Comparison of ENCODE assay signal across 9 cellular contexts in genomic region chrX:102155806-102156179, GRCh38. TPM values are rescaled to one million over a fixed set of nuclear protein-coding genes. Genes with fewer than 3 reads are reported as not detected.
DNase-seq lines count a peak whose midpoint lies in the region; ATAC-seq and TF ChIP-seq lines count a peak whose summit lies in the region.
"Had no signal": no experiment of that assay in that cellular context is flagged by ENCODE, and none has a peak within 500 bp of the region (broad histone marks: within the 10 kb centered on the region; RNA-seq: fewer than 3 reads in every experiment).

Gene BEX5, minus strand, starts transcription at chrX:102155977. Its CDS starts 1,712 bp downstream, at chrX:102154265.

- no peak within 1 kb of the TSS for H3K14ac ChIP-seq in H9 (ENCODE audit: insufficient read depth, low read length)

- H2AFZ ChIP-seq in H9 (ENCODE audit: low read length), result no peak within 1 kb of the TSS
- H2AFZ ChIP-seq: PC-9 had no signal

- H3K4ac ChIP-seq in H9 (ENCODE audit: low read depth, low read length), result no peak within 1 kb of the TSS

- H3T11ph ChIP-seq in H9 (ENCODE audit: low read length), result no peak within 1 kb of the TSS

- no peak within 1 kb of the TSS for H2BK12ac ChIP-seq in H9 (ENCODE audit: insufficient read length, low read depth, low read length)

- H4K91ac ChIP-seq in H9 (ENCODE audit: insufficient read length, low read depth, low read length), result no peak within 1 kb of the TSS

- no peak for TF ChIP-seq POLR2A in right lobe of liver (IDR thresholded peaks at IDR 0.05)

- H2AK5ac ChIP-seq in H9 (ENCODE audit: insufficient read length, low read length), result no peak within 1 kb of the TSS

- ATAC-seq in right lobe of liver, result peak; percentile 98 to 99 (median 99)

- H2BK15ac ChIP-seq in H9 (ENCODE audit: low read depth, low read length), result no peak within 1 kb of the TSS

- H3K27me3 ChIP-seq in H9 (ENCODE audit: insufficient read depth, low read length), result no peaks in the 10 kb centered on the region
- peaks cover 0 to 9% of the 10 kb centered on the region in 2 donors for H3K27me3 ChIP-seq in right lobe of liver

- H3K4me3 ChIP-seq in choroid plexus epithelial cell (ENCODE audit: low read depth, low read length) (no peak within 1 kb of the TSS), right lobe of liver (peak within 1 kb of the TSS; percentile 31 to 44 (median 38))
- H3K4me3 ChIP-seq: PC-9 had no signal

- H3K9me3 Mint-ChIP-seq in H9, result peaks cover 63 to 69% of the 10 kb centered on the region in 2 experiments

- no peak within 1 kb of the TSS for H3K56ac ChIP-seq in H9 (ENCODE audit: insufficient read length, low read depth, low read length)

- peaks cover 0 to 5% (median 0%) of the 10 kb centered on the region in 3 experiments; a peak in 4 of 7 replicates for H3K36me3 Mint-ChIP-seq in H9 (ENCODE audit: insufficient read depth in 1 of 3, low read depth in 3 of 3)

- intact Hi-C loops in right lobe of liver (cut with DNase I), result no loop called here

- peak within 1 kb of the TSS; percentile 91 to 97 for H3K4me3 Mint-ChIP-seq in H9

- no peak within 1 kb of the TSS for H2BK120ac ChIP-seq in H9 (ENCODE audit: low read depth, low read length, poor library complexity, severe bottlenecking)

- H2BK5ac ChIP-seq in H9 (ENCODE audit: insufficient read length, low read length), result no peak within 1 kb of the TSS

- no peak within 1 kb of the TSS for H3K18ac ChIP-seq in H9 (ENCODE audit: insufficient read length, low read depth, low read length)

- H3K9me3 ChIP-seq in H9 (ENCODE audit: control insufficient read depth, low read depth, low read length) (peaks cover 19% of the 10 kb centered on the region), right lobe of liver (no peaks in the 10 kb centered on the region)

- H3K4me1 Mint-ChIP-seq in H9, result peaks cover 7 to 9% of the 10 kb centered on the region in 2 experiments

- H3K4me1 ChIP-seq in H9 (ENCODE audit: insufficient read depth, low read length) (no peaks in the 10 kb centered on the region), right lobe of liver (peaks cover 0 to 3% (median 0%) of the 10 kb centered on the region in 4 donors)

- peak within 1 kb of the TSS; percentile 92 for H3K4me2 ChIP-seq in H9 (ENCODE audit: insufficient read depth, insufficient read length, low read length)
- H3K4me2 ChIP-seq: PC-9 had no signal

- no peaks in the 10 kb centered on the region for H4K20me1 ChIP-seq in H9 (ENCODE audit: control insufficient read depth, insufficient read depth, insufficient read length)

- peaks cover 5% of the 10 kb centered on the region for H3K23me2 ChIP-seq in H9 (ENCODE audit: insufficient read length, low read depth, low read length, poor library complexity, severe bottlenecking)

- H3K27me3 Mint-ChIP-seq in H9 (ENCODE audit: low read depth), result peaks cover 5% of the 10 kb centered on the region

- H4K5ac ChIP-seq in H9 (ENCODE audit: insufficient read length, low read depth, low read length), result no peak within 1 kb of the TSS

- TF ChIP-seq CTCF in H9 (conservative IDR thresholded peaks at IDR 0.05) (no peak), choroid plexus epithelial cell (conservative IDR thresholded peaks at IDR 0.05; ENCODE audit: low read depth, low read length) (no peak), right lobe of liver (IDR thresholded peaks at IDR 0.05) (no peak)

- no peaks in the 10 kb centered on the region for H3K36me3 ChIP-seq in right lobe of liver

- peak within 1 kb of the TSS; percentile 26 for H3K9ac ChIP-seq in H9 (ENCODE audit: extremely low read depth, insufficient read length, low read length)

- no peak within 1 kb of the TSS for H3K23ac ChIP-seq in H9 (ENCODE audit: insufficient read length, low read depth, low read length)

- peak within 1 kb of the TSS; percentile 72 to 96 (median 92); a peak in 4 of 7 replicates for H3K27ac Mint-ChIP-seq in H9

- H3K27ac ChIP-seq in H9 (ENCODE audit: insufficient read length, low read depth, low read length), result no peak within 1 kb of the TSS
- H3K27ac ChIP-seq in right lobe of liver, result no peak within 1 kb of the TSS
- H3K27ac ChIP-seq: PC-9 had no signal

- no CpG with 5 or more reads among the region's 15 CpGs for WGBS in H9 (ENCODE audit: extremely low coverage, insufficient read length, low lambda C conversion rate)
- WGBS in right lobe of liver (ENCODE audit: insufficient coverage, low coverage, low lambda C conversion rate, missing lambda C conversion rate), result 18% methylated on average over 12 of the region's 15 CpGs

- H2BK20ac ChIP-seq in H9 (ENCODE audit: low read depth, low read length, poor library complexity, severe bottlenecking), result no peak within 1 kb of the TSS

- H4K8ac ChIP-seq in H9 (replicated peaks; ENCODE audit: insufficient read length, low read depth, low read length), result no peak within 1 kb of the TSS

- DNase-seq in EH (ENCODE audit: low read depth) (peak; percentile 15), H9 (peak; percentile 87), NCI-H128 (lab: John Stamatoyannopoulos, UW; ENCODE audit: unreplicated experiment) (peak; percentile 61), choroid plexus epithelial cell (ENCODE audit: low read depth) (peak; percentile 1), right lobe of liver (peak; percentile 51 to 68 (median 55)), AG08396 (ENCODE audit: low spot score) (no peak)
- DNase-seq in activated CD4-positive, CD25-positive, alpha-beta regulatory T cell treated with anti-CD3 and anti-CD28 coated beads, Interleukin-2, amount 50 U/mL, for 72 hours, result peak; percentile 35
- DNase-seq in stimulated activated CD4-positive, alpha-beta T cell treated with anti-CD3 and anti-CD28 coated beads, TNF-alpha, amount 100 ng/mL, for 4 hours (ENCODE audit: low read depth in 3 of 3), result peak; percentile 1 to 26 (median 21)

- no peaks in the 10 kb centered on the region for H3K79me2 ChIP-seq in H9 (ENCODE audit: insufficient read depth, low read length)

- no peaks in the 10 kb centered on the region for H3K79me1 ChIP-seq in H9 (ENCODE audit: insufficient read depth, low read depth, low read length, poor library complexity, severe bottlenecking)

RNA-seq across cellular contexts. Expression of gene BEX5, which starts in this region (rescaled TPM):
- total RNA-seq in H9 (2021) (7.5 and 7.7 TPM in 2 replicates), right lobe of liver (1 to 10 TPM in 3 of 6 experiments, under 1 TPM in 2, not detected in 1; 0.81 to 2.4 (median 1.1) TPM)
- total RNA-seq: PC-9 had no signal
